ENCODE assay signal across 1 cellular context in genomic region chr10:124671486-124672075, GRCh38.
A peak's percentile ranks its signal among the peaks of the same experiment; 100 is the strongest.
TF ChIP-seq lines count a peak whose summit lies in the region.

No MANE protein-coding gene starts in this region.

TF ChIP-seq in HEK293, 187 proteins besides CTCF, POLR2A, EP300 and RAD21 (continued from another document):
- TF ChIP-seq, protein P1, sequence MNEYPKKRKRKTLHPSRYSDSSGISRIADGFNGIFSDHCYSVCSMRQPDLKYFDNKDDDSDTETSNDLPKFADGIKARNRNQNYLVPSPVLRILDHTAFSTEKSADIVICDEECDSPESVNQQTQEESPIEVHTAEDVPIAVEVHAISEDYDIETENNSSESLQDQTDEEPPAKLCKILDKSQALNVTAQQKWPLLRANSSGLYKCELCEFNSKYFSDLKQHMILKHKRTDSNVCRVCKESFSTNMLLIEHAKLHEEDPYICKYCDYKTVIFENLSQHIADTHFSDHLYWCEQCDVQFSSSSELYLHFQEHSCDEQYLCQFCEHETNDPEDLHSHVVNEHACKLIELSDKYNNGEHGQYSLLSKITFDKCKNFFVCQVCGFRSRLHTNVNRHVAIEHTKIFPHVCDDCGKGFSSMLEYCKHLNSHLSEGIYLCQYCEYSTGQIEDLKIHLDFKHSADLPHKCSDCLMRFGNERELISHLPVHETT (tag by site-specific recombination; IDR thresholded peaks at IDR 0.05): no peak
- TF ChIP-seq GLIS1 (tag by site-specific recombination; IDR thresholded peaks at IDR 0.05) (peak; percentile 7; the same call in 1 of the 2 replicates), ZNF335 (tag by site-specific recombination; conservative IDR thresholded peaks at IDR 0.05) (no peak), ZNF645 (tag by site-specific recombination; IDR thresholded peaks at IDR 0.05) (no peak), ZIC2 (tag by site-specific recombination; IDR thresholded peaks at IDR 0.05) (peak; percentile 90), ZNF157 (tag by site-specific recombination; IDR thresholded peaks at IDR 0.05) (no peak), ZNF596 (tag by site-specific recombination; IDR thresholded peaks at IDR 0.05) (no peak), ZNF239 (tag by site-specific recombination; IDR thresholded peaks at IDR 0.05) (no peak), SCRT2 (tag by site-specific recombination; IDR thresholded peaks at IDR 0.05) (peak; percentile 95), EGR2 (tag by site-specific recombination; IDR thresholded peaks at IDR 0.05; ENCODE audit: low read depth) (peak; percentile 92), ZBTB48 (tag by site-specific recombination; IDR thresholded peaks at IDR 0.05) (no peak), KLF1 (tag by site-specific recombination; IDR thresholded peaks at IDR 0.05) (peak; percentile 83), ZNF140 (tag by site-specific recombination; IDR thresholded peaks at IDR 0.05) (no peak), IKZF3 (tag by site-specific recombination; IDR thresholded peaks at IDR 0.05) (0 out of 2 replicates have a peak, but pooled peaks have one; percentile 25), ZNF362 (tag by site-specific recombination; IDR thresholded peaks at IDR 0.05) (no peak), ZNF221 (tag by site-specific recombination; IDR thresholded peaks at IDR 0.05; ENCODE audit: borderline replicate concordance) (no peak), ZBTB44 (tag by site-specific recombination; IDR thresholded peaks at IDR 0.05) (peak; percentile 85), ZBTB7A (tag by site-specific recombination; IDR thresholded peaks at IDR 0.05; ENCODE audit: low read depth) (no peak)
- TF ChIP-seq, protein P2, sequence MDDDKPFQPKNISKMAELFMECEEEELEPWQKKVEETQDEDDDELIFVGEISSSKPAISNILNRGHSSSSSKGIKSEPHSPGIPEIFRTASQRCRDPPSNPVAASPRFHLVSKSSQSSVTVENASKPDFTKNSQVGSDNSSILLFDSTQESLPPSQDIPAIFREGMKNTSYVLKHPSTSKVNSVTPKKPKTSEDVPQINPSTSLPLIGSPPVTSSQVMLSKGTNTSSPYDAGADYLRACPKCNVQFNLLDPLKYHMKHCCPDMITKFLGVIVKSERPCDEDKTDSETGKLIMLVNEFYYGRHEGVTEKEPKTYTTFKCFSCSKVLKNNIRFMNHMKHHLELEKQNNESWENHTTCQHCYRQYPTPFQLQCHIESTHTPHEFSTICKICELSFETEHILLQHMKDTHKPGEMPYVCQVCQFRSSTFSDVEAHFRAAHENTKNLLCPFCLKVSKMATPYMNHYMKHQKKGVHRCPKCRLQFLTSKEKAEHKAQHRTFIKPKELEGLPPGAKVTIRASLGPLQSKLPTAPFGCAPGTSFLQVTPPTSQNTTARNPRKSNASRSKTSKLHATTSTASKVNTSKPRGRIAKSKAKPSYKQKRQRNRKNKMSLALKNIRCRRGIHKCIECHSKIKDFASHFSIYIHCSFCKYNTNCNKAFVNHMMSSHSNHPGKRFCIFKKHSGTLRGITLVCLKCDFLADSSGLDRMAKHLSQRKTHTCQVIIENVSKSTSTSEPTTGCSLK (tag by site-specific recombination; IDR thresholded peaks at IDR 0.05): no peak
